In genomic region chr1:54277451-54278355, GRCh38 we compare ENCODE assay signal across 9 cellular contexts.
DNase-seq lines count a peak whose midpoint lies in the region; ATAC-seq, FAIRE-seq and TF ChIP-seq lines count a peak whose summit lies in the region.
"Had no signal": no experiment of that assay in that cellular context is flagged by ENCODE, and none has a peak within 500 bp of the region (broad histone marks: within the 10 kb centered on the region; RNA-seq: fewer than 3 reads in every experiment).

No MANE protein-coding gene starts in this region.

- H3K27ac ChIP-seq in esophagus squamous epithelium = peak overlapping the region; percentile 75 to 97 (median 90)
- peak overlapping the region; percentile 87 for H3K27ac ChIP-seq in psoas muscle

- peak overlapping the region in 1 of 4 donors; percentile 10 for H3K4me3 ChIP-seq in esophagus squamous epithelium
- H3K4me3 ChIP-seq in psoas muscle = no peak overlapping the region

- TF ChIP-seq CTCF in esophagus squamous epithelium (IDR thresholded peaks at IDR 0.05) = no peak
- no peak for TF ChIP-seq CTCF in psoas muscle (IDR thresholded peaks at IDR 0.05)

- ATAC-seq in psoas muscle (no peak), HG03097 (IDR thresholded peaks at IDR 0.05; ENCODE audit: low FRiP score, unreplicated experiment) (no peak), GM19463 (IDR thresholded peaks at IDR 0.05; ENCODE audit: unreplicated experiment) (no peak)

- H3K9me3 ChIP-seq in esophagus squamous epithelium (no peaks in the 10 kb centered on the region), psoas muscle (no peaks in the 10 kb centered on the region)

- H3K4me1 ChIP-seq in esophagus squamous epithelium (peaks cover 40 to 98% (median 75%) of the 10 kb centered on the region in 3 donors), psoas muscle (peaks cover 83% of the 10 kb centered on the region)

- H3K36me3 ChIP-seq in esophagus squamous epithelium = peaks cover 0 to 26% (median 0%) of the 10 kb centered on the region in 3 donors
- H3K36me3 ChIP-seq in psoas muscle (ENCODE audit: insufficient read depth in 1 of 2, low read depth in 1 of 2) = peaks cover 0 to 10% of the 10 kb centered on the region in 2 donors

- WGBS in esophagus squamous epithelium, 2 donors = 48 to 54% methylated on average over 4 of the region's 4 CpGs
- WGBS in psoas muscle, 3 donors = 43 to 53% (median 48%) methylated on average over 4 of the region's 4 CpGs

- intact Hi-C loops in esophagus squamous epithelium (cut with DNase I) (loop anchor here (10.0 kb wide), 1 partner anchor 127 kb away; the partner anchor contains the start of gene SSBP3), psoas muscle (cut with DNase I) (loop anchor here (5.0 to 10.0 kb wide), 3 partner anchors 55 to 125 kb away; no protein-coding TSS in a partner anchor)

- FAIRE-seq in RCC 7860 (lab: Jason Lieb, UNC) = no peak

- H3K27me3 ChIP-seq in esophagus squamous epithelium (no peaks in the 10 kb centered on the region), psoas muscle (ENCODE audit: insufficient read depth in 3 of 3, low read length in 2 of 3) (no peaks in the 10 kb centered on the region)

- DNase-seq in EH (ENCODE audit: low read depth) (peak; percentile 46), LoVo (ENCODE audit: low spot score) (peak; percentile 24), esophagus squamous epithelium (lab: John Stamatoyannopoulos, UW) (no peak), psoas muscle (no peak), NCI-H1092 (lab: John Stamatoyannopoulos, UW) (no peak), RCC 7860 (ENCODE audit: low spot score) (no peak)
- DNase-seq: NCI-H526 treated with DMSO at 0.1 percent for 48 hours had no signal

- TF ChIP-seq POLR2A in esophagus squamous epithelium (IDR thresholded peaks at IDR 0.05) = no peak

Comparison
In these comparisons a context has a peak if more than half of its experiments do, and no peak if none do; other contexts are left out.
1. DNase-seq: peak in EH (single experiment) and LoVo (single experiment); none in esophagus squamous epithelium (single experiment), psoas muscle (0 of 2), NCI-H1092 (single experiment) and RCC 7860 (single experiment).